Comparison of ENCODE assay signal across 8 cellular contexts in the genomic region with DNA sequence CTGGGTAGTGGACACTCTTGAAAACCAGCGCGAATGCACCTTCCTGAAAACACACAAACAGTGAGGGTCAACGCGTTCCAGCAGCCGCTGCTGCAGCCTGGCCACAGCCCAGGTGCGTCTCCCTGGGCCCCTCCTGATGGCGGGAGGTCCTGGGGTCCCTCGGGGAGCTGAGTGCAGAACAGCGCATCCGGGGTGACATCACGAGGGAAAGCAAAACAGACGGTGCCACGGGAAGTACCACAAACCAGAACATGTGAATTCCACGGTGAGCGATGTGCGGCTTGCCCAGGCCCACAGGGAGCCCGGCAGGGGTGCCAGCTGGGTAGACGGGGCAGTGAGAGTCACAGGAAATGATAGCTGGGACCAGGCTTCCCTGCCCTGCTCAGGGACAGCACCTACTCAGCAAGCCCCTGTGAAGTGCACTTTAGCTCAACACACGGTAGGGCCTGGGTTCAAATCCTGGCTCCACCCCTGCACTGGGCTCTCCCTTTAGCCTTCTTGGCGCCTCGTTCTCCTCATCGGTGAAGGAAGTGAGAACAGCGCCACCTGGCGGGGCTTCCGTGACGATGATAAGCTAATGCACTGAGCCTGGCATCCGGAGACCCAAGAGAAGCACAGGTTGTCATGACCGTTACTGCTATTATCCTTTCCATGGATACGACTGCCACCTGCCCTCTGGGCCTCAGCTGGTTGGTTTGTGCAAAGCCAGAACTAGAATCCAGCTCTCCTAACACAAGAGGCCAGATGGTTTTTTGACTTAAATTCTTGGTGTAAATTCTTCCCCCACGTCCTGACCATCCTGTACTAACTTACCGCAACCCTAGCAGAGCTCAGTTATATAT. TPM values are rescaled to one million over a fixed set of nuclear protein-coding genes. Genes with fewer than 3 reads are reported as not detected.
DNase-seq lines count a peak whose midpoint lies in the region; ATAC-seq and TF ChIP-seq lines count a peak whose summit lies in the region.

No MANE protein-coding gene starts in this region.

- peaks cover 3% of the 10 kb centered on the region for H3K27me3 Mint-ChIP-seq in Caco-2 (ENCODE audit: insufficient read depth, unreplicated experiment)

- H3K4me1 ChIP-seq in Caco-2 (no peaks in the 10 kb centered on the region), SJCRH30 (peaks cover 5% of the 10 kb centered on the region; the same call in 1 of the 2 replicates), vagina (peaks cover 24% of the 10 kb centered on the region)

- no peaks in the 10 kb centered on the region for H3K36me3 ChIP-seq in Caco-2 (ENCODE audit: control insufficient read depth, insufficient read depth, low read length)
- no peaks in the 10 kb centered on the region for H3K36me3 ChIP-seq in SJCRH30
- H3K36me3 ChIP-seq in vagina, result no peaks in the 10 kb centered on the region

- POLR2A ChIA-PET in Caco-2 (lab: Charles Lee), result interaction anchor here (0.7 to 1.0 kb wide), 2 partner anchors 15 to 159 kb away, joined by 3 to 4 read pairs; no protein-coding TSS in a partner anchor

- H3K9me3 Mint-ChIP-seq in Caco-2 (ENCODE audit: unreplicated experiment), result no peaks in the 10 kb centered on the region

- H3K4me3 ChIP-seq in Caco-2 (ENCODE audit: low read depth, low read length), result no peak overlapping the region
- H3K4me3 ChIP-seq in SJCRH30, result no peak overlapping the region
- no peak overlapping the region for H3K4me3 ChIP-seq in vagina

- CTCF ChIA-PET in Caco-2 (lab: Charles Lee), result interaction anchor here (0.6 to 1.9 kb wide), 22 partner anchors 10 to 720 kb away, joined by 3 to 19 read pairs (median 4); partner anchors contain the start of genes MAPK9 and RASGEF1C

- H3K4me3 Mint-ChIP-seq in Caco-2 (ENCODE audit: unreplicated experiment), result no peak overlapping the region

- BruUV-seq in Caco-2 (replicated peaks; lab: Mats Ljungman, UMichigan), result no TSS peak

- no peaks in the 10 kb centered on the region for H3K9me3 ChIP-seq in Caco-2
- no peaks in the 10 kb centered on the region for H3K9me3 ChIP-seq in SJCRH30 (replicated peaks)
- H3K9me3 ChIP-seq in vagina, result no peaks in the 10 kb centered on the region

- peak; percentile 82 to 91 for TF ChIP-seq CTCF in Caco-2 (IDR thresholded peaks at IDR 0.05; ENCODE audit: insufficient read depth in 1 of 2, low read depth in 1 of 2, low read length in 1 of 2, severe bottlenecking in 1 of 2, unreplicated experiment in 1 of 2)
- peak; percentile 79 for TF ChIP-seq CTCF in LNCAP (IDR thresholded peaks at IDR 0.05)
- TF ChIP-seq CTCF in vagina (IDR thresholded peaks at IDR 0.05), result peak; percentile 29 to 45 (median 35)

- H3K4me1 Mint-ChIP-seq in Caco-2 (ENCODE audit: low read depth, unreplicated experiment), result no peaks in the 10 kb centered on the region

- DNase-seq in Caco-2 (peak; percentile 82 to 84), SJCRH30 (peak; percentile 79 to 90), activated gamma-delta T cell (lab: John Stamatoyannopoulos, UW) (peak; percentile 44), glomerular visceral epithelial cell (ENCODE audit: extremely low spot score) (peak; percentile 79), posterior cingulate gyrus (peak; percentile 54 to 97 (median 82)), vagina (ENCODE audit: extremely low spot score in 2 of 2) (no peak)

- intact Hi-C loops in Caco-2 (cut with micrococcal nuclease; ENCODE audit: unreplicated experiment), result loop anchor here (1.0 to 2.0 kb wide), 2 partner anchors 35 to 142 kb away; no protein-coding TSS in a partner anchor
- intact Hi-C loops in posterior cingulate gyrus (cut with DNase I), result no loop called here
- intact Hi-C loops in vagina (cut with DNase I), result no loop called here

- no peak for TF ChIP-seq POLR2A in vagina (IDR thresholded peaks at IDR 0.05)

- H3K27ac Mint-ChIP-seq in Caco-2 (ENCODE audit: unreplicated experiment), result no peak overlapping the region

- H3K36me3 Mint-ChIP-seq in Caco-2 (ENCODE audit: insufficient read depth, unreplicated experiment), result no peaks in the 10 kb centered on the region

- H3K27me3 ChIP-seq in Caco-2 (replicated peaks; ENCODE audit: control insufficient read depth, insufficient read depth, low read length) (no peaks in the 10 kb centered on the region), SJCRH30 (no peaks in the 10 kb centered on the region), vagina (no peaks in the 10 kb centered on the region)

- no peak overlapping the region for H3K27ac ChIP-seq in SJCRH30
- H3K27ac ChIP-seq in vagina, result no peak overlapping the region

- ATAC-seq in GM21529 (IDR thresholded peaks at IDR 0.05; ENCODE audit: unreplicated experiment), result peak; percentile 88

RNA-seq across cellular contexts. Expression of gene GFPT2, which starts 24.6 kb away (rescaled TPM):
- 0.72 and 1.6 TPM in 2 replicates for total RNA-seq in Caco-2 (2022)
- total RNA-seq in SJCRH30 (2014; rRNA removed; shearing (Covaris generic)), result 0.47 and 1.1 TPM in 2 replicates
- 47.9 TPM for total RNA-seq in vagina

RNA-seq across cellular contexts. Expression of gene MAPK9, which starts 36.6 kb away (rescaled TPM):
- total RNA-seq in Caco-2 (2022) (76.5 and 93.1 TPM in 2 replicates), vagina (19.6 TPM)
- total RNA-seq in SJCRH30 (2014; rRNA removed; shearing (Covaris generic)), result 44.5 and 46.6 TPM in 2 replicates

Comparison
In these comparisons a context has a peak if more than half of its experiments do, and no peak if none do; other contexts are left out.
1. DNase-seq: peak in Caco-2 (2 of 2), SJCRH30 (2 of 2), activated gamma-delta T cell (single experiment), glomerular visceral epithelial cell (single experiment) and posterior cingulate gyrus (10 of 10); none in vagina (0 of 2).
2. CTCF ChIP-seq: peak in every context shown above with its lines; median percentile 86 in Caco-2; 79 in LNCAP; 35 in vagina.
3. RNA of gene GFPT2, which starts 24.6 kb away (total RNA-seq): 47.9 TPM in vagina (single experiment); 0.72 to 1.6 TPM in Caco-2 and 0.47 to 1.1 TPM in SJCRH30; every median in the first group is over 10 times any median in the second.